27 cellular contexts compared by ENCODE assay signal in the genomic region with DNA sequence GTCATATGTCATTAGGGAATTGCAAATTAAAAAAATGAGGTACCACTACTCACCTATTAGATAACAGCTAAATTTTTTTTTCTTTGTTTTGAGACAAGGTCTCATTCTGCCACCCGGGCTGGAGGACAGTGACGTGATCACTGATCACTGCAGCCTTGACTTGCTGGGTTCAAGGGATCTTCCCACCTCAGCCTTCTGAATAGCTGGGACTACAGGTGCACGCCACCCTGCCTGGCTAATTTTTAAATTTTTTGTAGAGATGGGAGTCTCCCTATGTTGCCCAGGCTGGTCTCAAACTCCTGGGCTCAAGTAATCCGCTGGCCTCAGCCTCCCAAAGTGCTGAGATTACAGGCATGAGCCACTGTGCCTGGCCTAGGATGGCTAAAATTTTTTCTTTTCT.
"Had no signal": no experiment of that assay in that cellular context is flagged by ENCODE, and none has a peak within 500 bp of the region (broad histone marks: within the 10 kb centered on the region; RNA-seq: fewer than 3 reads in every experiment).

No MANE protein-coding gene starts in this region.

- H3K36me3 ChIP-seq: neutrophil, ovary, right lobe of liver, sigmoid colon, stomach, thoracic aorta, thyroid gland, tibial nerve, upper lobe of right lung, uterus had no signal

- ATAC-seq: naive thymus-derived CD8-positive, alpha-beta T cell; natural killer cell treated with Interleukin-12 subunit alpha and Interleukin-12 subunit beta and Interleukin-15 and Interleukin-18, amount 100 ng/mL, for 72 hours; psoas muscle; right cardiac atrium; right lobe of liver; stimulated activated naive B cell treated with anti-CD40 and anti-IgM and Interleukin-4, amounts not matched to agents 10 μg/mL and 1 μg/mL and 100 μg/mL, for 72 hours; upper lobe of right lung had no signal

- H3K27ac ChIP-seq: neutrophil, ovary, parathyroid adenoma, psoas muscle, right lobe of liver, sigmoid colon, stomach, thoracic aorta, thyroid gland, tibial nerve, upper lobe of right lung, uterus had no signal

- FAIRE-seq: small intestine had no signal

- H2AFZ ChIP-seq: parathyroid adenoma had no signal

- H3K9me3 ChIP-seq: neutrophil, ovary, psoas muscle, right lobe of liver, sigmoid colon, stomach, thoracic aorta, thyroid gland, tibial nerve, upper lobe of right lung, uterus had no signal

- H3K4me3 ChIP-seq: ovary, psoas muscle, right lobe of liver, sigmoid colon, stomach, thoracic aorta, thyroid gland, tibial nerve, upper lobe of right lung, uterus had no signal

- H3K79me2 ChIP-seq: parathyroid adenoma had no signal

- H3K4me1 ChIP-seq: parathyroid adenoma, psoas muscle, right lobe of liver, sigmoid colon, stomach, thyroid gland, tibial nerve, uterus had no signal

- H3K9ac ChIP-seq: parathyroid adenoma had no signal

- H3K27me3 ChIP-seq: neutrophil, ovary, right lobe of liver, sigmoid colon, stomach, thyroid gland, tibial nerve, upper lobe of right lung, uterus had no signal

- DNase-seq: naive B cell; naive thymus-derived CD8-positive, alpha-beta T cell; nephron progenitor cell; nucleus accumbens; ovary; posterior cingulate gyrus; psoas muscle; right cardiac atrium; right lobe of liver; sigmoid colon; small intestine; stimulated activated CD4-positive, alpha-beta T cell treated with anti-CD3 and anti-CD28 coated beads, Interleukin-12 subunit alpha, Interleukin-12 subunit beta, amount 100 ng/mL, for 4 hours; stimulated activated CD4-positive, alpha-beta T cell treated with anti-CD3 and anti-CD28 coated beads, Interleukin-1b, Interleukin-23, amount 100 ng/mL, for 48 hours; stimulated activated CD4-positive, alpha-beta T cell treated with anti-CD3 and anti-CD28 coated beads, Interleukin-4, amount 100 ng/mL, for 1 hour; stimulated activated CD4-positive, alpha-beta T cell treated with anti-CD3 and anti-CD28 coated beads, Interleukin-4, amount 100 ng/mL, for 4 hours; stimulated activated CD8-positive, alpha-beta memory T cell treated with anti-CD3 and anti-CD28 coated beads, Interleukin-4, amount 100 ng/mL, for 48 hours; stimulated activated naive B cell treated with anti-CD40 and anti-IgM and Interleukin-4, amounts not matched to agents 10 μg/mL and 1 μg/mL and 100 μg/mL, for 72 hours; stimulated activated naive CD4-positive, alpha-beta T cell treated with Interleukin-2 at 50 U/mL for 16 hours; stomach; thyroid gland; upper lobe of right lung; uterus had no signal
